9 cellular contexts compared by ENCODE assay signal in the genomic region with DNA sequence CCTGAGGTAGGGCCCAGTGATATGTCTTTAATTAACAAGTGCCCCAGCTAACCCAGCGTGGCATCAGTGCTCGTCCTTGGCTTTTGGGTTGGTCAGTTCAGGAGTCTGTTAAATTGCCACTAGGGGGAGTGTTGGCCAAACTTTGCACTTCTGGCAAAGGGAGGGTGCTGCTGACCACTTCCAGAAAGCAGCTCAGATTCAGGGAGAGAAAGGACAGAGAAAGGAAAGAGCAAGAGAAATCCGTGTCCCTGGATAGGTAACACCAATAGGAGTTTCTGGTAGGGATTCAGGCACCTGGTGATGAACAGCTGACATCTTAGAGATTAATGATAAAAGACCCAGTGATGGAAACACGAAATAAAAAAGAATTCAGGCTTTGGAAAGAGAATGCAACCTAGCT.
DNase-seq lines count a peak whose midpoint lies in the region; ATAC-seq and TF ChIP-seq lines count a peak whose summit lies in the region.
"Had no signal": no experiment of that assay in that cellular context is flagged by ENCODE, and none has a peak within 500 bp of the region (broad histone marks: within the 10 kb centered on the region; RNA-seq: fewer than 3 reads in every experiment).

No MANE protein-coding gene starts in this region.

- ATAC-seq in HG03432 (IDR thresholded peaks at IDR 0.05; ENCODE audit: unreplicated experiment) = peak; percentile 51

- peak overlapping the region; percentile 56 for H3K27ac Mint-ChIP-seq in nephron progenitor cell
- H3K27ac Mint-ChIP-seq: T-helper 1 cell treated with Interleukin-12 subunit alpha and Interleukin-12 subunit beta and Interleukin-4 antibody, amounts not matched to agents 30 μg/mL and 1 μg/mL, for 36 hours had no signal

- H3K27me3 ChIP-seq in SJCRH30 = no peaks in the 10 kb centered on the region

- H3K9me3 Mint-ChIP-seq in nephron progenitor cell = no peaks in the 10 kb centered on the region

- no peak overlapping the region for H3K4me3 ChIP-seq in SJCRH30

- H3K4me1 ChIP-seq in SJCRH30 = peaks cover 17% of the 10 kb centered on the region

- TF ChIP-seq CTCF in nephron progenitor cell (IDR thresholded peaks at IDR 0.05) = peak; percentile 73

- H3K27ac ChIP-seq in SJCRH30 = no peak overlapping the region

- H3K4me3 Mint-ChIP-seq in nephron progenitor cell = peak overlapping the region; percentile 4
- H3K4me3 Mint-ChIP-seq: T-helper 1 cell treated with Interleukin-12 subunit alpha and Interleukin-12 subunit beta and Interleukin-4 antibody, amounts not matched to agents 30 μg/mL and 1 μg/mL, for 36 hours had no signal

- no peaks in the 10 kb centered on the region for H3K36me3 Mint-ChIP-seq in nephron progenitor cell (ENCODE audit: low read depth)

- peak; percentile 68 for DNase-seq in DMS114 treated with DMSO at 0.1 percent for 48 hours (lab: John Stamatoyannopoulos, UW; ENCODE audit: unreplicated experiment)
- peak; percentile 72 to 89 for DNase-seq in SJCRH30
- peak; percentile 64 for DNase-seq in fibroblast of gingiva (ENCODE audit: low read depth)
- DNase-seq in nephron progenitor cell = peak; percentile 61
- DNase-seq in NCI-H2107 treated with DMSO at 0.1 percent for 48 hours (lab: John Stamatoyannopoulos, UW; ENCODE audit: unreplicated experiment) = no peak
- no peak for DNase-seq in activated CD8-positive, alpha-beta memory T cell treated with anti-CD3 and anti-CD28 coated beads, Interleukin-2, amount 50 U/mL, for 48 hours
- no peak for DNase-seq in activated effector memory CD4-positive, alpha-beta T cell treated with Interleukin-2 at 50 U/mL for 16 hours

- H3K27me3 Mint-ChIP-seq in nephron progenitor cell (ENCODE audit: low read depth, poor library complexity) = no peaks in the 10 kb centered on the region

- peaks cover 53% of the 10 kb centered on the region for H3K4me1 Mint-ChIP-seq in nephron progenitor cell

- no peaks in the 10 kb centered on the region for H3K9me3 ChIP-seq in SJCRH30 (replicated peaks)

- H3K36me3 ChIP-seq in SJCRH30 = no peaks in the 10 kb centered on the region

Comparison
In these comparisons a context has a peak if more than half of its experiments do, and no peak if none do; other contexts are left out.
1. DNase-seq: peak in DMS114 treated with DMSO at 0.1 percent for 48 hours (single experiment), SJCRH30 (2 of 2), fibroblast of gingiva (single experiment) and nephron progenitor cell (single experiment); none in NCI-H2107 treated with DMSO at 0.1 percent for 48 hours (single experiment), activated CD8-positive, alpha-beta memory T cell treated with anti-CD3 and anti-CD28 coated beads, Interleukin-2, amount 50 U/mL, for 48 hours (single experiment) and activated effector memory CD4-positive, alpha-beta T cell treated with Interleukin-2 at 50 U/mL for 16 hours (single experiment).